1 cellular context compared by ENCODE assay signal in genomic region chrX:153766098-153766817, GRCh38.
TF ChIP-seq lines count a peak whose summit lies in the region.

No MANE protein-coding gene starts in this region.

TF ChIP-seq in K562, 482 proteins besides CTCF, POLR2A, EP300 and RAD21 (continued from another document and continues in another):
- TF ChIP-seq ZBTB40 (IDR thresholded peaks at IDR 0.05) (no peak), ZBTB40 (CRISPR knock-in tag; IDR thresholded peaks at IDR 0.05) (no peak), KDM5B (IDR thresholded peaks at IDR 0.05; ENCODE audit: insufficient replicate concordance, low read depth, low read length) (no peak), MYBL2 (IDR thresholded peaks at IDR 0.05; ENCODE audit: low read depth) (no peak), MYBL2 (CRISPR knock-in tag; IDR thresholded peaks at IDR 0.05; ENCODE audit: borderline replicate concordance) (no peak), ZFP36 (IDR thresholded peaks at IDR 0.05; ENCODE audit: low read depth, low read length, partially characterized antibody) (no peak), E2F4 (CRISPR knock-in tag; IDR thresholded peaks at IDR 0.05; ENCODE audit: low read depth) (no peak), ZC3H4 (CRISPR knock-in tag; IDR thresholded peaks at IDR 0.05; ENCODE audit: borderline replicate concordance) (no peak), HLTF (IDR thresholded peaks at IDR 0.05) (no peak), PCBP1 (IDR thresholded peaks at IDR 0.05; ENCODE audit: low read depth, low read length, poor library complexity, severe bottlenecking) (no peak), HCFC1 (IDR thresholded peaks at IDR 0.05; ENCODE audit: low read depth, low read length) (peak; percentile 23; the same call in 1 of the 2 replicates), MTA3 (IDR thresholded peaks at IDR 0.05; ENCODE audit: borderline replicate concordance) (no peak), MGA (IDR thresholded peaks at IDR 0.05) (no peak), LEF1 (IDR thresholded peaks at IDR 0.05) (peak; percentile 62; the same call in 1 of the 2 replicates), CHAMP1 (IDR thresholded peaks at IDR 0.05) (no peak), POLR2H (tag; IDR thresholded peaks at IDR 0.05; ENCODE audit: low read depth) (no peak), ZBTB26 (CRISPR knock-in tag; IDR thresholded peaks at IDR 0.05) (no peak), TCF7 (IDR thresholded peaks at IDR 0.05; ENCODE audit: borderline replicate concordance) (no peak), POLR3A (IDR thresholded peaks at IDR 0.05; ENCODE audit: borderline replicate concordance, extremely low read depth, insufficient read depth, insufficient read length) (no peak), XRCC3 (IDR thresholded peaks at IDR 0.05) (no peak), SRSF1 (IDR thresholded peaks at IDR 0.05; ENCODE audit: low read depth, low read length) (no peak), JUN (IDR thresholded peaks at IDR 0.05; ENCODE audit: borderline replicate concordance, low read depth, low read length) (peak; percentile 60; the same call in 1 of the 2 replicates), JUN (CRISPR knock-in tag; IDR thresholded peaks at IDR 0.05; ENCODE audit: borderline replicate concordance) (no peak), ZNF561 (CRISPR knock-in tag; conservative IDR thresholded peaks at IDR 0.05) (no peak), E2F6 (IDR thresholded peaks at IDR 0.05; ENCODE audit: borderline replicate concordance in 1 of 2, extremely low read depth in 1 of 2, insufficient read depth in 1 of 2, insufficient read length in 1 of 2, low read depth in 1 of 2, low read length in 1 of 2, poor library complexity in 1 of 2, severe bottlenecking in 1 of 2) (no peak)
